ENCODE assay signal across 8 cellular contexts in the genomic region with DNA sequence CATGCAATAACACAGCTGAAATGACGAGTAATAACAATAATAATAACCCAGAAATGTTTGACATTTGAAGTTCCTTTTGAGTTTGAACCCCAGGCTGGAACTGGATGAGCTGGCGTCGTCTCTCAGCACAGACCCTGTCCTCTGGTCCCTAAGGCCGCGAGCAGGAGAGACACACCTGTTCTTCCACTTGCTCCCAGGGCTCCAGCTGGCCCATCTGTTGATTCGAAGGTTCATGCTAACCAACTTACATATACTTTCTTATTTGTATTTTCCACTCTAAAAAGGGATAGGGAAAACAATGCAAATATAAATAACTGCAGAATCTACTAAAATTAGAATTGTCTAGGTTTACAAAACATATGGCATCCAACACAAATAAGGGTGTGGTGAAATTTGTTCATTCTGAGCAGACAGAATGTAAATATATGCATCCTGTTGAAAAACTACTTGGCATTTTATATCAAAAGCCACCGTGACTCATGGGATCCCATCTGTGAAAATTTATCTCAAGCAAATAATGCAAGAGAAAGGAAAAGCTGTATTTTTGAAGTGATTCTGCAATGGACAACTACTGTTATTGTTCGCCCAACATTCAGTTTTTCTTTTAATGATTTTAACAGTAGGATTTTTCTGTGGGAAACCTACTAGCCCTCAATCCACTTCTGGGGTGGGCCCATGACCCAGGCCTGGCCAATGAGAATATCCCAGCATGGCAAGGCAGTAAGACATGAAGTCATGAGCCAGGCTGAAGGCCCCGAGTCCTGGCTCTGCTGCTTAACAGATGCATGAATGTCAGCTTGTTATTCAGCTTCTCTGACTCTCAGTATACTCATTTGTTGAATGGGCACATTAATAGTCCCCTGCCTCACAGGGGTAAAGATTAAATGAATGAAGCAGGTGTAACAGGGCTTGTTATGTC. TPM values are rescaled to one million over a fixed set of nuclear protein-coding genes. Genes with fewer than 3 reads are reported as not detected.
DNase-seq lines count a peak whose midpoint lies in the region; ATAC-seq and FAIRE-seq lines count a peak whose summit lies in the region.

No MANE protein-coding gene starts in this region.

- H3K4me3 ChIP-seq in BLaER1 treated with 17β-estradiol and CSF1 and Interleukin-3, amounts not matched to agents 10 nM and 100 nM, result peak overlapping the region; percentile 51 to 72 (median 60); a peak in 18 of 20 replicates
- peak overlapping the region; percentile 65 for H3K4me3 ChIP-seq in HUES64 (ENCODE audit: low read length)

- peaks cover 5 to 18% (median 17%) of the 10 kb centered on the region in 3 donors for H3K27me3 Mint-ChIP-seq in naive B cell

- H3K36me3 ChIP-seq in BLaER1 treated with 17β-estradiol and CSF1 and Interleukin-3, amounts not matched to agents 10 nM and 100 nM, result no peaks in the 10 kb centered on the region
- no peaks in the 10 kb centered on the region for H3K36me3 ChIP-seq in HUES64 (ENCODE audit: insufficient read depth, low read length)

- no peak for ATAC-seq in naive B cell (ENCODE audit: low read depth in 2 of 2)

- H3K4me2 ChIP-seq in BLaER1 treated with 17β-estradiol and CSF1 and Interleukin-3, amounts not matched to agents 10 nM and 100 nM, result peak overlapping the region; percentile 37 to 88 (median 77)

- no peaks in the 10 kb centered on the region for H3K27me3 ChIP-seq in BLaER1 treated with 17β-estradiol and CSF1 and Interleukin-3, amounts not matched to agents 10 nM and 100 nM
- peaks cover 2% of the 10 kb centered on the region; the same call in 1 of the 2 replicates for H3K27me3 ChIP-seq in HUES64 (ENCODE audit: insufficient read depth, low read length)

- H3K27ac ChIP-seq in BLaER1 treated with 17β-estradiol and CSF1 and Interleukin-3, amounts not matched to agents 10 nM and 100 nM, result peak overlapping the region; percentile 73 to 94 (median 81); a peak in 19 of 22 replicates
- no peak overlapping the region for H3K27ac ChIP-seq in HUES64 (ENCODE audit: low read depth, low read length)
- H3K27ac ChIP-seq in cingulate gyrus (ENCODE audit: low read depth, low read length), result peak overlapping the region; percentile 88

- peak overlapping the region; percentile 64 to 99 (median 96) for H3K27ac Mint-ChIP-seq in naive B cell

- DNase-seq in naive B cell, result no peak
- no peak for DNase-seq in islet precursor cell
- DNase-seq in frontal cortex (ENCODE audit: low spot score in 2 of 2), result no peak
- no peak for DNase-seq in activated gamma-delta T cell (lab: John Stamatoyannopoulos, UW)
- DNase-seq in NCI-H1417 (lab: John Stamatoyannopoulos, UW), result no peak

- H3K9me3 ChIP-seq in BLaER1 treated with 17β-estradiol and CSF1 and Interleukin-3, amounts not matched to agents 10 nM and 100 nM (replicated peaks in 1 of 11), result no peaks in the 10 kb centered on the region; a peak in 1 of 22 replicates
- no peaks in the 10 kb centered on the region for H3K9me3 ChIP-seq in HUES64 (ENCODE audit: insufficient read depth, low read depth, low read length)

- 73% methylated on average over 9 of the region's 9 CpGs for WGBS in HUES64

- peak overlapping the region; percentile 67 to 89 (median 81); a peak in 20 of 22 replicates for H3K9ac ChIP-seq in BLaER1 treated with 17β-estradiol and CSF1 and Interleukin-3, amounts not matched to agents 10 nM and 100 nM
- H3K9ac ChIP-seq in HUES64 (ENCODE audit: low read depth, low read length), result no peak overlapping the region

- peak overlapping the region; percentile 81 to 97 (median 92) for H3K4me3 Mint-ChIP-seq in naive B cell

- H3K4me1 Mint-ChIP-seq in naive B cell, result peaks cover 6 to 16% (median 16%) of the 10 kb centered on the region in 3 donors

- H3K36me3 Mint-ChIP-seq in naive B cell, result no peaks in the 10 kb centered on the region

- no peaks in the 10 kb centered on the region for H4K20me1 ChIP-seq in BLaER1 treated with 17β-estradiol and CSF1 and Interleukin-3, amounts not matched to agents 10 nM and 100 nM

- FAIRE-seq in frontal cortex (lab: Jason Lieb, UNC), result no peak

- H3K4me1 ChIP-seq in BLaER1 treated with 17β-estradiol and CSF1 and Interleukin-3, amounts not matched to agents 10 nM and 100 nM, result peaks cover 15 to 29% (median 24%) of the 10 kb centered on the region in 10 experiments
- 0 out of 2 replicates have a peak, but pooled peaks cover 3% of the 10 kb centered on the region for H3K4me1 ChIP-seq in HUES64 (ENCODE audit: insufficient read depth, low read length)

- H3K9me3 Mint-ChIP-seq in naive B cell, result no peaks in the 10 kb centered on the region

RNA-seq across cellular contexts. Expression of gene RGS9, which starts 13.2 kb away (rescaled TPM):
- polyA plus RNA-seq in HUES64 (2013, experiment 1 of 2), result 6.3 TPM
- polyA plus RNA-seq in HUES64 (2013, experiment 2 of 2), result 8.7 TPM
- 1 to 10 TPM in 1 of 6 donors, not detected in 5; 1.2 TPM for polyA plus RNA-seq in naive B cell (ENCODE audit: low read depth in 6 of 6)
- 15.1 TPM for total RNA-seq in frontal cortex
